Comparison of ENCODE assay signal across 11 cellular contexts in genomic region chr6:31590691-31591090, GRCh38. TPM values are rescaled to one million over a fixed set of nuclear protein-coding genes. Genes with fewer than 3 reads are reported as not detected.
"Had no signal": no experiment of that assay in that cellular context is flagged by ENCODE, and none has a peak within 500 bp of the region (broad histone marks: within the 10 kb centered on the region; RNA-seq: fewer than 3 reads in every experiment).

No MANE protein-coding gene starts in this region.

RNA-seq across cellular contexts. Expression of gene NCR3, which starts 2.1 kb away (rescaled TPM):
- total RNA-seq: bronchial epithelial cell, dermis blood vessel endothelial cell, esophagus muscularis mucosa, foreskin keratinocyte, left lobe of liver, osteocyte, posterior vena cava, temporal lobe, tibial nerve, ureter had no signal
- polyA plus RNA-seq: foreskin keratinocyte, heart right ventricle had no signal

RNA-seq across cellular contexts. Expression of gene LST1, which starts 4.6 kb away (rescaled TPM):
- total RNA-seq: bronchial epithelial cell, dermis blood vessel endothelial cell, foreskin keratinocyte, osteocyte had no signal

RNA-seq across cellular contexts. Expression of gene LTB, which starts 8.5 kb away (rescaled TPM):
- total RNA-seq: bronchial epithelial cell, osteocyte, temporal lobe, tibial nerve had no signal

RNA-seq across cellular contexts. Expression of gene TNF, which starts 15.3 kb away (rescaled TPM):
- total RNA-seq: bronchial epithelial cell, osteocyte, temporal lobe, tibial nerve had no signal

RNA-seq across cellular contexts. Expression of gene LTA, which starts 18.6 kb away (rescaled TPM):
- total RNA-seq: bronchial epithelial cell, dermis blood vessel endothelial cell, esophagus muscularis mucosa, foreskin keratinocyte, osteocyte, posterior vena cava, temporal lobe, tibial nerve, ureter had no signal
- polyA plus RNA-seq: foreskin keratinocyte had no signal
